18 cellular contexts compared by ENCODE assay signal in the genomic region with DNA sequence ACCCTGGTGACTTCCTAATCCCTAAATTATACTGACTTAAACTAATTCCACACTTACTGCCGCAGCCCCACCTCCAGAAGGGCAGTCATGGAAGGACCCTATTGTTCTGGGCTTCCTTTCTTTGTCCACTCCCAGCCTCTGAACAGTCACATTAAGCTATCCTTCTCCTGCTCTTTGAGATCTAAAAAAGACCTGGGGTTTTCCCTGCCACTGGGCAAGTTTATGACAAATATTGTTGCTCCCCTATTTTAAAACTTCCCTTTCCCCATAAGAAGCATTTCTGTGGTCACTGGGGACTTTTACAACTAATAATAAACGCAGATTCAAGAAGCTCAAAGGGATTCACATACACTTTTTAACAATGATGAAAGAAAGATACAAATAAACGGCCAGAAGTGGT. TPM values are rescaled to one million over a fixed set of nuclear protein-coding genes. Genes with fewer than 3 reads are reported as not detected.
DNase-seq lines count a peak whose midpoint lies in the region; ATAC-seq and TF ChIP-seq lines count a peak whose summit lies in the region.
"Had no signal": no experiment of that assay in that cellular context is flagged by ENCODE, and none has a peak within 500 bp of the region (broad histone marks: within the 10 kb centered on the region; RNA-seq: fewer than 3 reads in every experiment).

No MANE protein-coding gene starts in this region.

- H3K36me3 ChIP-seq in BLaER1 treated with 17β-estradiol and CSF1 and Interleukin-3, amounts not matched to agents 10 nM and 100 nM: no peaks in the 10 kb centered on the region
- H3K36me3 ChIP-seq: cardiac muscle cell had no signal

- H3K4me1 Mint-ChIP-seq in WTC11: peaks cover 24% of the 10 kb centered on the region
- H3K4me1 Mint-ChIP-seq in nephron progenitor cell: peaks cover 8% of the 10 kb centered on the region
- H3K4me1 Mint-ChIP-seq: activated CD8-positive, alpha-beta memory T cell treated with anti-CD3 and anti-CD28 coated beads, Interleukin-2, amount 10 ng/mL, durations not matched to agents 7 days and 5 days had no signal

- CTCF ChIA-PET in WTC11 (lab: Charles Lee): no interaction called here
- CTCF ChIA-PET in HEK293T (lab: Yijun Ruan, JAX): interaction anchor here (0.6 kb wide), 1 partner anchor 30 kb away, joined by 3 read pairs; no protein-coding TSS in a partner anchor

- H3K4me3 ChIP-seq in BLaER1 treated with 17β-estradiol and CSF1 and Interleukin-3, amounts not matched to agents 10 nM and 100 nM: no peak overlapping the region
- H3K4me3 ChIP-seq: cardiac muscle cell had no signal

- H3K27me3 ChIP-seq in BLaER1 treated with 17β-estradiol and CSF1 and Interleukin-3, amounts not matched to agents 10 nM and 100 nM: no peaks in the 10 kb centered on the region
- H3K27me3 ChIP-seq: cardiac muscle cell had no signal

- H3K4me3 Mint-ChIP-seq in WTC11 (no peak overlapping the region), nephron progenitor cell (no peak overlapping the region)
- H3K4me3 Mint-ChIP-seq: activated CD8-positive, alpha-beta memory T cell treated with anti-CD3 and anti-CD28 coated beads, Interleukin-2, amount 10 ng/mL, durations not matched to agents 7 days and 5 days; CD8-positive, alpha-beta memory T cell had no signal

- POLR2A ChIA-PET in WTC11 (lab: Charles Lee) (no interaction called here), HEK293T (lab: Yijun Ruan, JAX) (no interaction called here)

- TF ChIP-seq CTCF in GM13977 (IDR thresholded peaks at IDR 0.05; ENCODE audit: extremely low read depth, insufficient read depth, missing control alignments): no peak
- TF ChIP-seq CTCF in WTC11 (IDR thresholded peaks at IDR 0.05): no peak
- TF ChIP-seq CTCF in nephron progenitor cell (IDR thresholded peaks at IDR 0.05): no peak

- peak overlapping the region; percentile 9 to 73 (median 39); a peak in 19 of 22 replicates for H3K4me2 ChIP-seq in BLaER1 treated with 17β-estradiol and CSF1 and Interleukin-3, amounts not matched to agents 10 nM and 100 nM

- H3K9ac ChIP-seq in BLaER1 treated with 17β-estradiol and CSF1 and Interleukin-3, amounts not matched to agents 10 nM and 100 nM: no peak overlapping the region

- ATAC-seq in WTC11 (no peak), GM18858 (IDR thresholded peaks at IDR 0.05; ENCODE audit: unreplicated experiment) (no peak)
- ATAC-seq: activated CD8-positive, alpha-beta memory T cell treated with anti-CD3 and anti-CD28 coated beads, Interleukin-2, amount 10 ng/mL, durations not matched to agents 7 days and 5 days; esophagus mucosa had no signal

- no peaks in the 10 kb centered on the region for H4K20me1 ChIP-seq in BLaER1 treated with 17β-estradiol and CSF1 and Interleukin-3, amounts not matched to agents 10 nM and 100 nM

- 0 out of 22 replicates have a peak, but pooled peaks cover 0 to 10% (median 0%) of the 10 kb centered on the region in 11 experiments for H3K9me3 ChIP-seq in BLaER1 treated with 17β-estradiol and CSF1 and Interleukin-3, amounts not matched to agents 10 nM and 100 nM (replicated peaks in 1 of 11)

- H3K27ac ChIP-seq in BLaER1 treated with 17β-estradiol and CSF1 and Interleukin-3, amounts not matched to agents 10 nM and 100 nM: peak overlapping the region in 3 of 11 experiments; percentile 2 to 32 (median 20); a peak in 2 of 22 replicates
- H3K27ac ChIP-seq: cardiac muscle cell had no signal

- in situ Hi-C loops in GM13977 (cut with MboI; ENCODE audit: low pct_unique_long_range_greater_than_20kb, low sequenced_read_pairs, unreplicated experiment): no loop called here

- H3K9me3 Mint-ChIP-seq in WTC11 (no peaks in the 10 kb centered on the region), nephron progenitor cell (no peaks in the 10 kb centered on the region)
- H3K9me3 Mint-ChIP-seq: CD8-positive, alpha-beta memory T cell had no signal

- peak overlapping the region; percentile 57; the same call in 1 of the 2 replicates for H3K27ac Mint-ChIP-seq in WTC11
- H3K27ac Mint-ChIP-seq in nephron progenitor cell: peak overlapping the region; percentile 55
- H3K27ac Mint-ChIP-seq: activated CD8-positive, alpha-beta memory T cell treated with anti-CD3 and anti-CD28 coated beads, Interleukin-2, amount 10 ng/mL, durations not matched to agents 7 days and 5 days; CD8-positive, alpha-beta memory T cell had no signal

- DNase-seq in GM13977 (ENCODE audit: low spot score): peak; percentile 49
- no peak for DNase-seq in WTC11 (ENCODE audit: low spot score)
- no peak for DNase-seq in nephron progenitor cell
- no peak for DNase-seq in anterior cingulate cortex (lab: John Stamatoyannopoulos, UW)
- no peak for DNase-seq in HEK293T (ENCODE audit: extremely low spot score)
- DNase-seq in activated effector memory CD4-positive, alpha-beta T cell treated with Interleukin-2 at 50 U/mL for 16 hours: no peak
- DNase-seq: activated CD4-positive, alpha-beta T cell treated with anti-CD3 and anti-CD28 coated beads for 48 hours; activated CD8-positive, alpha-beta memory T cell treated with anti-CD3 and anti-CD28 coated beads, Interleukin-2, amount 10 ng/mL, durations not matched to agents 7 days and 5 days; CD8-positive, alpha-beta memory T cell; DND-41; HCEC 1CT; NCI-H1048; NCI-H2081 treated with DMSO at 0.1 percent for 48 hours; NCI-H510A treated with DMSO at 0.1 percent for 48 hours had no signal

- H3K27me3 Mint-ChIP-seq in WTC11 (ENCODE audit: low read depth) (no peaks in the 10 kb centered on the region), nephron progenitor cell (ENCODE audit: low read depth, poor library complexity) (peaks cover 3% of the 10 kb centered on the region)
- H3K27me3 Mint-ChIP-seq: activated CD8-positive, alpha-beta memory T cell treated with anti-CD3 and anti-CD28 coated beads, Interleukin-2, amount 10 ng/mL, durations not matched to agents 7 days and 5 days had no signal

- H3K4me1 ChIP-seq in BLaER1 treated with 17β-estradiol and CSF1 and Interleukin-3, amounts not matched to agents 10 nM and 100 nM: peaks cover 10 to 19% (median 11%) of the 10 kb centered on the region in 10 experiments; a peak in 17 of 20 replicates

- H3K36me3 Mint-ChIP-seq in WTC11: no peaks in the 10 kb centered on the region
- no peaks in the 10 kb centered on the region for H3K36me3 Mint-ChIP-seq in nephron progenitor cell (ENCODE audit: low read depth)
- H3K36me3 Mint-ChIP-seq: activated CD8-positive, alpha-beta memory T cell treated with anti-CD3 and anti-CD28 coated beads, Interleukin-2, amount 10 ng/mL, durations not matched to agents 7 days and 5 days; CD8-positive, alpha-beta memory T cell had no signal

TF ChIP-seq in WTC11, 78 proteins besides CTCF, POLR2A, EP300 and RAD21 (continues in another document):
- TF ChIP-seq, protein P1, sequence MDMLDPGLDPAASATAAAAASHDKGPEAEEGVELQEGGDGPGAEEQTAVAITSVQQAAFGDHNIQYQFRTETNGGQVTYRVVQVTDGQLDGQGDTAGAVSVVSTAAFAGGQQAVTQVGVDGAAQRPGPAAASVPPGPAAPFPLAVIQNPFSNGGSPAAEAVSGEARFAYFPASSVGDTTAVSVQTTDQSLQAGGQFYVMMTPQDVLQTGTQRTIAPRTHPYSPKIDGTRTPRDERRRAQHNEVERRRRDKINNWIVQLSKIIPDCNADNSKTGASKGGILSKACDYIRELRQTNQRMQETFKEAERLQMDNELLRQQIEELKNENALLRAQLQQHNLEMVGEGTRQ (CRISPR knock-in tag; IDR thresholded peaks at IDR 0.05): no peak
- TF ChIP-seq FOXP1 (CRISPR knock-in tag; IDR thresholded peaks at IDR 0.05; ENCODE audit: borderline replicate concordance): no peak
- TF ChIP-seq MXD4 (CRISPR knock-in tag; IDR thresholded peaks at IDR 0.05; ENCODE audit: borderline replicate concordance): no peak
- TF ChIP-seq, protein P2, sequence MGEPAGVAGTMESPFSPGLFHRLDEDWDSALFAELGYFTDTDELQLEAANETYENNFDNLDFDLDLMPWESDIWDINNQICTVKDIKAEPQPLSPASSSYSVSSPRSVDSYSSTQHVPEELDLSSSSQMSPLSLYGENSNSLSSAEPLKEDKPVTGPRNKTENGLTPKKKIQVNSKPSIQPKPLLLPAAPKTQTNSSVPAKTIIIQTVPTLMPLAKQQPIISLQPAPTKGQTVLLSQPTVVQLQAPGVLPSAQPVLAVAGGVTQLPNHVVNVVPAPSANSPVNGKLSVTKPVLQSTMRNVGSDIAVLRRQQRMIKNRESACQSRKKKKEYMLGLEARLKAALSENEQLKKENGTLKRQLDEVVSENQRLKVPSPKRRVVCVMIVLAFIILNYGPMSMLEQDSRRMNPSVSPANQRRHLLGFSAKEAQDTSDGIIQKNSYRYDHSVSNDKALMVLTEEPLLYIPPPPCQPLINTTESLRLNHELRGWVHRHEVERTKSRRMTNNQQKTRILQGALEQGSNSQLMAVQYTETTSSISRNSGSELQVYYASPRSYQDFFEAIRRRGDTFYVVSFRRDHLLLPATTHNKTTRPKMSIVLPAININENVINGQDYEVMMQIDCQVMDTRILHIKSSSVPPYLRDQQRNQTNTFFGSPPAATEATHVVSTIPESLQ (CRISPR knock-in tag; IDR thresholded peaks at IDR 0.05): no peak

TF ChIP-seq in HEK293T, 16 proteins besides CTCF, POLR2A, EP300 and RAD21:
- TF ChIP-seq LEF1 (IDR thresholded peaks at IDR 0.05; ENCODE audit: borderline replicate concordance) (no peak), FOXM1 (IDR thresholded peaks at IDR 0.05; ENCODE audit: borderline replicate concordance) (no peak), ZNF384 (IDR thresholded peaks at IDR 0.05) (no peak), TARDBP (IDR thresholded peaks at IDR 0.05) (no peak), FOXA1 (IDR thresholded peaks at IDR 0.05) (no peak), NFRKB (IDR thresholded peaks at IDR 0.05) (no peak), FOXK2 (IDR thresholded peaks at IDR 0.05) (no peak), ELF4 (IDR thresholded peaks at IDR 0.05) (no peak), HDGF (IDR thresholded peaks at IDR 0.05; ENCODE audit: borderline replicate concordance) (no peak), BHLHE40 (IDR thresholded peaks at IDR 0.05; ENCODE audit: borderline replicate concordance) (no peak), SUZ12 (IDR thresholded peaks at IDR 0.05) (no peak), CTBP1 (IDR thresholded peaks at IDR 0.05; ENCODE audit: borderline replicate concordance) (no peak), ARNT (IDR thresholded peaks at IDR 0.05) (no peak)
- TF ChIP-seq, protein P3, sequence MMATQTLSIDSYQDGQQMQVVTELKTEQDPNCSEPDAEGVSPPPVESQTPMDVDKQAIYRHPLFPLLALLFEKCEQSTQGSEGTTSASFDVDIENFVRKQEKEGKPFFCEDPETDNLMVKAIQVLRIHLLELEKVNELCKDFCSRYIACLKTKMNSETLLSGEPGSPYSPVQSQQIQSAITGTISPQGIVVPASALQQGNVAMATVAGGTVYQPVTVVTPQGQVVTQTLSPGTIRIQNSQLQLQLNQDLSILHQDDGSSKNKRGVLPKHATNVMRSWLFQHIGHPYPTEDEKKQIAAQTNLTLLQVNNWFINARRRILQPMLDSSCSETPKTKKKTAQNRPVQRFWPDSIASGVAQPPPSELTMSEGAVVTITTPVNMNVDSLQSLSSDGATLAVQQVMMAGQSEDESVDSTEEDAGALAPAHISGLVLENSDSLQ (IDR thresholded peaks at IDR 0.05): no peak

RNA-seq across cellular contexts. Expression of a gene that starts 47.2 kb away (rescaled TPM):
- total RNA-seq in WTC11 (2021): 258 to 272 TPM (median 260 TPM) in 3 replicates
